ENCODE assay signal across 24 cellular contexts in the genomic region with DNA sequence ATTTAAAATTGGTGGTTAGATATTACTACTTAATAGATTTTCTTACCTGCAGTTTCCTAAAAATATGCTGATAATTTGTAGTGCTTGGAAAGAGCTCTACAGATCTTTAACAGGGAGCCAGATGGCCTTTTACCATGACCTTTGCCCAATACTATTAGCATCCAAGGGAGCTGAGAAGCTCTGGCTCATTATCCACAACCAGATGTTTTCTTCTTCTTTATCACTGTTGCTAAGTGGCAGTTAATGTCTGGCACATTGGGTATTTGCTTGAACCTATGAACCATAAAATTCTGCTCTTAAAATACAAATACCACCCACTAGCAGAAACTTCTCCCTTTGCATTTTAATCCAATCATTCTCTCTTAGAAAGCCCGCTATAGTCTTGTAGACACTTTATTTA.
DNase-seq lines count a peak whose midpoint lies in the region; ATAC-seq and TF ChIP-seq lines count a peak whose summit lies in the region.
"Had no signal": no experiment of that assay in that cellular context is flagged by ENCODE, and none has a peak within 500 bp of the region (broad histone marks: within the 10 kb centered on the region; RNA-seq: fewer than 3 reads in every experiment).

No MANE protein-coding gene starts in this region.

- peaks cover 23% of the 10 kb centered on the region for H3K36me3 Mint-ChIP-seq in WTC11
- no peaks in the 10 kb centered on the region for H3K36me3 Mint-ChIP-seq in activated T-helper 2 cell treated with anti-CD3 and anti-CD28 coated beads, Interferon-gamma antibody, Interleukin-2, Interleukin-4, amounts not matched to agents 10 μg/mL and 5 μg/mL and 100 μg/mL, durations not matched to agents 14 hours and 24 hours and 36 hours (ENCODE audit: low read depth)
- H3K36me3 Mint-ChIP-seq in activated T-helper 17 cell treated with anti-CD3 and anti-CD28 coated beads, Interleukin-2, amount 50 U/mL, for 72 hours (ENCODE audit: low read depth): no peaks in the 10 kb centered on the region
- H3K36me3 Mint-ChIP-seq in activated CD4-positive, alpha-beta T cell treated with anti-CD3 and anti-CD28 coated beads, Interleukin-2, amount 10 ng/mL, durations not matched to agents 7 days and 5 days (ENCODE audit: low read depth): no peaks in the 10 kb centered on the region
- H3K36me3 Mint-ChIP-seq: activated naive CD8-positive, alpha-beta T cell treated with anti-CD3 and anti-CD28 coated beads, Interleukin-2, amount 10 ng/mL, durations not matched to agents 7 days and 5 days; CD4-positive, CD25-positive, alpha-beta regulatory T cell had no signal

- peaks cover 53% of the 10 kb centered on the region for H3K4me1 Mint-ChIP-seq in WTC11
- no peaks in the 10 kb centered on the region for H3K4me1 Mint-ChIP-seq in activated T-helper 2 cell treated with anti-CD3 and anti-CD28 coated beads, Interferon-gamma antibody, Interleukin-2, Interleukin-4, amounts not matched to agents 10 μg/mL and 5 μg/mL and 100 μg/mL, durations not matched to agents 14 hours and 24 hours and 36 hours (ENCODE audit: low read depth)
- no peaks in the 10 kb centered on the region for H3K4me1 Mint-ChIP-seq in activated T-helper 17 cell treated with anti-CD3 and anti-CD28 coated beads, Interleukin-2, amount 50 U/mL, for 72 hours
- H3K4me1 Mint-ChIP-seq in activated CD4-positive, alpha-beta T cell treated with anti-CD3 and anti-CD28 coated beads, Interleukin-2, amount 10 ng/mL, durations not matched to agents 7 days and 5 days: no peaks in the 10 kb centered on the region
- H3K4me1 Mint-ChIP-seq: activated B cell treated with CpG ODN at 0.5 μM for 24 hours; activated naive CD8-positive, alpha-beta T cell treated with anti-CD3 and anti-CD28 coated beads, Interleukin-2, amount 10 ng/mL, durations not matched to agents 7 days and 5 days; CD4-positive, CD25-positive, alpha-beta regulatory T cell; nephron had no signal

- 0 out of 2 replicates have a peak overlapping the region, but pooled peaks have one; percentile 10 for H3K27ac Mint-ChIP-seq in WTC11
- no peak overlapping the region for H3K27ac Mint-ChIP-seq in activated T-helper 2 cell treated with anti-CD3 and anti-CD28 coated beads, Interferon-gamma antibody, Interleukin-2, Interleukin-4, amounts not matched to agents 10 μg/mL and 5 μg/mL and 100 μg/mL, durations not matched to agents 14 hours and 24 hours and 36 hours
- no peak overlapping the region for H3K27ac Mint-ChIP-seq in activated T-helper 17 cell treated with anti-CD3 and anti-CD28 coated beads, Interleukin-2, amount 50 U/mL, for 72 hours
- no peak overlapping the region for H3K27ac Mint-ChIP-seq in activated CD4-positive, alpha-beta T cell treated with anti-CD3 and anti-CD28 coated beads, Interleukin-2, amount 10 ng/mL, durations not matched to agents 7 days and 5 days
- H3K27ac Mint-ChIP-seq: activated B cell treated with CpG ODN at 0.5 μM for 24 hours; activated naive CD8-positive, alpha-beta T cell treated with anti-CD3 and anti-CD28 coated beads, Interleukin-2, amount 10 ng/mL, durations not matched to agents 7 days and 5 days; activated T-cell treated with anti-CD3 and anti-CD28 coated beads, Interleukin-2, amount 50 U/mL, for 24 hours; CD4-positive, CD25-positive, alpha-beta regulatory T cell; nephron had no signal

- CTCF ChIA-PET in WTC11 (lab: Charles Lee): no interaction called here
- CTCF ChIA-PET in activated CD4-positive, alpha-beta T cell treated with anti-CD3 and anti-CD28 coated beads, Interleukin-2, amount 10 ng/mL, durations not matched to agents 7 days and 5 days (lab: Charles Lee): interaction anchor here (1.0 kb wide), 1 partner anchor 24 kb away, joined by 4 read pairs; no protein-coding TSS in a partner anchor

- peak; percentile 45 for DNase-seq in NCI-H748 (lab: John Stamatoyannopoulos, UW; ENCODE audit: unreplicated experiment)
- no peak for DNase-seq in NCI-H748 treated with DMSO at 0.1 percent for 48 hours (lab: John Stamatoyannopoulos, UW)
- DNase-seq in NCI-H524 (lab: John Stamatoyannopoulos, UW): peak; percentile 68 to 84
- DNase-seq in WTC11 (ENCODE audit: low spot score): no peak
- DNase-seq in activated T-helper 2 cell treated with anti-CD3 and anti-CD28 coated beads, Interferon-gamma antibody, Interleukin-2, Interleukin-4, amounts not matched to agents 10 μg/mL and 5 μg/mL and 100 μg/mL, durations not matched to agents 14 hours and 24 hours and 36 hours (ENCODE audit: low spot score): no peak
- DNase-seq in stimulated activated CD4-positive, alpha-beta T cell treated with anti-CD3 and anti-CD28 coated beads, Interleukin-2, amount 100 ng/mL, for 24 hours: no peak
- no peak for DNase-seq in activated CD4-positive, alpha-beta T cell treated with anti-CD3 and anti-CD28 coated beads, Interleukin-2, amount 10 ng/mL, durations not matched to agents 7 days and 5 days
- DNase-seq: activated B cell treated with CpG ODN at 0.5 μM for 24 hours; activated gamma-delta T cell treated with Interleukin-2 at 50 U/mL for 16 hours; activated naive CD8-positive, alpha-beta T cell treated with anti-CD3 and anti-CD28 coated beads, Interleukin-2, amount 10 ng/mL, durations not matched to agents 7 days and 5 days; activated T-cell treated with anti-CD3 and anti-CD28 coated beads, Interleukin-2, amount 50 U/mL, for 24 hours; CD4-positive, CD25-positive, alpha-beta regulatory T cell; colonic mucosa; effector CD4-positive, alpha-beta T cell; hippocampal formation; KG1; left colon; NCI-H2081 treated with DMSO at 0.1 percent for 48 hours; NCI-H510A treated with DMSO at 0.1 percent for 48 hours; stimulated activated naive CD4-positive, alpha-beta T cell treated with Interleukin-2 at 50 U/mL for 16 hours; upper lobe of right lung had no signal

- no peaks in the 10 kb centered on the region for H3K27me3 Mint-ChIP-seq in WTC11 (ENCODE audit: low read depth)
- no peaks in the 10 kb centered on the region for H3K27me3 Mint-ChIP-seq in activated T-helper 2 cell treated with anti-CD3 and anti-CD28 coated beads, Interferon-gamma antibody, Interleukin-2, Interleukin-4, amounts not matched to agents 10 μg/mL and 5 μg/mL and 100 μg/mL, durations not matched to agents 14 hours and 24 hours and 36 hours (ENCODE audit: low read depth)
- H3K27me3 Mint-ChIP-seq in activated T-helper 17 cell treated with anti-CD3 and anti-CD28 coated beads, Interleukin-2, amount 50 U/mL, for 72 hours: no peaks in the 10 kb centered on the region
- no peaks in the 10 kb centered on the region for H3K27me3 Mint-ChIP-seq in activated CD4-positive, alpha-beta T cell treated with anti-CD3 and anti-CD28 coated beads, Interleukin-2, amount 10 ng/mL, durations not matched to agents 7 days and 5 days
- H3K27me3 Mint-ChIP-seq: activated B cell treated with CpG ODN at 0.5 μM for 24 hours; activated naive CD8-positive, alpha-beta T cell treated with anti-CD3 and anti-CD28 coated beads, Interleukin-2, amount 10 ng/mL, durations not matched to agents 7 days and 5 days; activated T-cell treated with anti-CD3 and anti-CD28 coated beads, Interleukin-2, amount 50 U/mL, for 24 hours; CD4-positive, CD25-positive, alpha-beta regulatory T cell had no signal

- intact Hi-C loops in activated T-helper 2 cell treated with anti-CD3 and anti-CD28 coated beads, Interferon-gamma antibody, Interleukin-2, Interleukin-4, amounts not matched to agents 10 μg/mL and 5 μg/mL and 100 μg/mL, durations not matched to agents 14 hours and 24 hours and 36 hours (cut with micrococcal nuclease): no loop called here

- H3K4me3 Mint-ChIP-seq in WTC11: no peak overlapping the region
- H3K4me3 Mint-ChIP-seq in activated T-helper 2 cell treated with anti-CD3 and anti-CD28 coated beads, Interferon-gamma antibody, Interleukin-2, Interleukin-4, amounts not matched to agents 10 μg/mL and 5 μg/mL and 100 μg/mL, durations not matched to agents 14 hours and 24 hours and 36 hours (ENCODE audit: low read depth): no peak overlapping the region
- no peak overlapping the region for H3K4me3 Mint-ChIP-seq in activated T-helper 17 cell treated with anti-CD3 and anti-CD28 coated beads, Interleukin-2, amount 50 U/mL, for 72 hours
- no peak overlapping the region for H3K4me3 Mint-ChIP-seq in activated CD4-positive, alpha-beta T cell treated with anti-CD3 and anti-CD28 coated beads, Interleukin-2, amount 10 ng/mL, durations not matched to agents 7 days and 5 days
- H3K4me3 Mint-ChIP-seq: activated B cell treated with CpG ODN at 0.5 μM for 24 hours; activated naive CD8-positive, alpha-beta T cell treated with anti-CD3 and anti-CD28 coated beads, Interleukin-2, amount 10 ng/mL, durations not matched to agents 7 days and 5 days; activated T-cell treated with anti-CD3 and anti-CD28 coated beads, Interleukin-2, amount 50 U/mL, for 24 hours; CD4-positive, CD25-positive, alpha-beta regulatory T cell; nephron had no signal

- no peak for ATAC-seq in WTC11
- no peak for ATAC-seq in activated T-helper 17 cell treated with anti-CD3 and anti-CD28 coated beads, Interleukin-2, amount 50 U/mL, for 72 hours (replicated peaks)
- ATAC-seq: GM12878, left colon, upper lobe of right lung had no signal

- POLR2A ChIA-PET in WTC11 (lab: Charles Lee): no interaction called here
- POLR2A ChIA-PET in activated CD4-positive, alpha-beta T cell treated with anti-CD3 and anti-CD28 coated beads, Interleukin-2, amount 10 ng/mL, durations not matched to agents 7 days and 5 days (lab: Charles Lee): no interaction called here

- peaks cover 26% of the 10 kb centered on the region for H3K9me3 Mint-ChIP-seq in WTC11
- peaks cover 9% of the 10 kb centered on the region for H3K9me3 Mint-ChIP-seq in activated T-helper 2 cell treated with anti-CD3 and anti-CD28 coated beads, Interferon-gamma antibody, Interleukin-2, Interleukin-4, amounts not matched to agents 10 μg/mL and 5 μg/mL and 100 μg/mL, durations not matched to agents 14 hours and 24 hours and 36 hours
- H3K9me3 Mint-ChIP-seq in activated T-helper 17 cell treated with anti-CD3 and anti-CD28 coated beads, Interleukin-2, amount 50 U/mL, for 72 hours: peaks cover 17% of the 10 kb centered on the region
- peaks cover 2% of the 10 kb centered on the region for H3K9me3 Mint-ChIP-seq in activated CD4-positive, alpha-beta T cell treated with anti-CD3 and anti-CD28 coated beads, Interleukin-2, amount 10 ng/mL, durations not matched to agents 7 days and 5 days
- H3K9me3 Mint-ChIP-seq: activated naive CD8-positive, alpha-beta T cell treated with anti-CD3 and anti-CD28 coated beads, Interleukin-2, amount 10 ng/mL, durations not matched to agents 7 days and 5 days; nephron had no signal

- TF ChIP-seq CTCF in WTC11 (IDR thresholded peaks at IDR 0.05): no peak

TF ChIP-seq in WTC11, 78 proteins besides CTCF, POLR2A, EP300 and RAD21 (continues in another document):
- TF ChIP-seq GRHL2 (CRISPR knock-in tag; IDR thresholded peaks at IDR 0.05; ENCODE audit: insufficient replicate concordance, severe bottlenecking) (no peak), ESRRA (CRISPR knock-in tag; IDR thresholded peaks at IDR 0.05; ENCODE audit: borderline replicate concordance) (no peak), SOX15 (CRISPR knock-in tag; IDR thresholded peaks at IDR 0.05) (no peak), TEAD1 (CRISPR knock-in tag; IDR thresholded peaks at IDR 0.05) (no peak), RORB (CRISPR knock-in tag; IDR thresholded peaks at IDR 0.05) (no peak), ZNF219 (CRISPR knock-in tag; IDR thresholded peaks at IDR 0.05; ENCODE audit: borderline replicate concordance) (no peak)

Comparison
In these comparisons a context has a peak if more than half of its experiments do, and no peak if none do; other contexts are left out.
1. DNase-seq: peak in NCI-H748 (single experiment) and NCI-H524 (2 of 2); none in NCI-H748 treated with DMSO at 0.1 percent for 48 hours (single experiment), WTC11 (single experiment), activated T-helper 2 cell treated with anti-CD3 and anti-CD28 coated beads, Interferon-gamma antibody, Interleukin-2, Interleukin-4, amounts not matched to agents 10 μg/mL and 5 μg/mL and 100 μg/mL, durations not matched to agents 14 hours and 24 hours and 36 hours (single experiment), stimulated activated CD4-positive, alpha-beta T cell treated with anti-CD3 and anti-CD28 coated beads, Interleukin-2, amount 100 ng/mL, for 24 hours (0 of 2) and activated CD4-positive, alpha-beta T cell treated with anti-CD3 and anti-CD28 coated beads, Interleukin-2, amount 10 ng/mL, durations not matched to agents 7 days and 5 days (single experiment).